Comparison of ENCODE assay signal across 13 cellular contexts in the genomic region with DNA sequence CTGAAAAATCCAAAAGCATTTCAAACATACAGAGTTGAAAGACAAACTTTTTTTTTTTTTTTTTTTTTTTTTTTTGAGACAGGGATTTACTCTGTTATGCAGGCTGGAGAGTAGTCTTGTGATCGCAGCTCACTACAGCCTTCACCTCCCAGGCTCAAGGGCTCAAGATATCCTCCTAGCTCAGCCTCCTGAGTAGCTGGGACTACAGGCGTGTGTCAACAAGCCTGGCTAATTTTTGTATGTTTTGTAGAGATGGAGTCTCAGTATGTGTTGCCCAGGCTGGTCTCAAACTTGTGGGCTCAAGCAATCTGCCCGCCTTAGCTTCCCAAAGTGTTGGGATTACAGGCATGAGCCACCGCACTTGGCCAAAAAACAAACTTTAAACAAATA.
"Had no signal": no experiment of that assay in that cellular context is flagged by ENCODE, and none has a peak within 500 bp of the region (broad histone marks: within the 10 kb centered on the region; RNA-seq: fewer than 3 reads in every experiment).

No MANE protein-coding gene starts in this region.

- DNase-seq: activated CD4-positive, alpha-beta T cell treated with anti-CD3 and anti-CD28 coated beads, Interleukin-2, amount 50 U/mL, for 1 hour; activated CD8-positive, alpha-beta memory T cell treated with anti-CD3 and anti-CD28 coated beads for 24 hours; activated naive CD4-positive, alpha-beta T cell; activated naive CD8-positive, alpha-beta T cell treated with anti-CD3 and anti-CD28 coated beads, Interleukin-2, amount 10 ng/mL, durations not matched to agents 7 days and 5 days; anterior cingulate cortex; brain microvascular endothelial cell; effector memory CD4-positive, alpha-beta T cell; islet precursor cell; left lung; mucosa of descending colon; naive thymus-derived CD4-positive, alpha-beta T cell; stimulated activated CD4-positive, alpha-beta T cell treated with anti-CD3 and anti-CD28 coated beads, Interleukin-2, amount 100 ng/mL, for 48 hours had no signal

- H3K4me3 ChIP-seq: left lung, mucosa of descending colon had no signal

- H3K27ac ChIP-seq: brain microvascular endothelial cell, left lung, parathyroid adenoma had no signal
